Comparison of ENCODE assay signal across 1 cellular context in the genomic region with DNA sequence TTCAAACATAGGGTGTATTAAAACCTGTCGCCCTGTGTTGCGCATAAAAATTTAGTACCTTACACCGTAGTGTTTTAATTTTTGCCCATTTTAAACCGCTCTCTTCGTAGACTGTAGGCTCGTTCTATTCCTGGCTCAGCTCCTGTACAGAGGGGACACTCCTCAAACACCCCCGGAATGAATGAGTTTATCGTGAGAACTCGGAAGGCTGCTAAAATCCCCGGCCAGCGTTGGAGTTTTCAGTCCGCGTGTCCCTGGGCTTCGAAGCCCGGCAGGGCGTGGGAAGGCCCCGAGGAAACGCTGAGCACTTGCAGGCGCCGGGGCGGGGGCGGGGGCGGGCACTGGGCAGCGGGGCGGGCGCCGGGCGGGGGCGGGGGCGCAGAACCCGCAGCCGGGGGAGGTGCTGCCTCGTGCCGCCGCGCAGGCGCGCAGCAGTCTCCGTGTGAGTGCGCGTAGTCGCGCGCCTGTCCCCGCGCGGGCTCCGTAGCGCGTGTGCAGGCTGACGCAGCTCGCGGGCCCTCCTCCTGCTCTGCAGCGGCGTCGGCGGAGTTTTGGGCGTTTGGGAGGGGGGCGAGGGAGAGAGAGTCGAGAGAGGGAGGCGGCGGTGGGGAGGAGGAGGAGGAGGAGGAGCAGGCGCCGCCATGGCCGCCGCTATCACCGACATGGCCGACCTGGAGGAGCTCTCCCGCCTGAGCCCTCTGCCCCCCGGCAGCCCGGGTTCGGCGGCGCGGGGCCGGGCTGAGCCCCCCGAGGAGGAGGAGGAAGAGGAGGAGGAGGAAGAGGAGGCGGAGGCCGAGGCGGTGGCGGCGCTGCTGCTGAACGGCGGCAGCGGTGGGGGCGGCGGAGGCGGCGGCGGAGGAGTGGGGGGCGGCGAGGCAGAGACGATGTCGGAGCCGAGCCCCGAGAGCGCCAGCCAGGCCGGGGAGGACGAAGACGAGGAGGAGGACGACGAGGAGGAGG.
TF ChIP-seq lines count a peak whose summit lies in the region.

A gene with protein sequence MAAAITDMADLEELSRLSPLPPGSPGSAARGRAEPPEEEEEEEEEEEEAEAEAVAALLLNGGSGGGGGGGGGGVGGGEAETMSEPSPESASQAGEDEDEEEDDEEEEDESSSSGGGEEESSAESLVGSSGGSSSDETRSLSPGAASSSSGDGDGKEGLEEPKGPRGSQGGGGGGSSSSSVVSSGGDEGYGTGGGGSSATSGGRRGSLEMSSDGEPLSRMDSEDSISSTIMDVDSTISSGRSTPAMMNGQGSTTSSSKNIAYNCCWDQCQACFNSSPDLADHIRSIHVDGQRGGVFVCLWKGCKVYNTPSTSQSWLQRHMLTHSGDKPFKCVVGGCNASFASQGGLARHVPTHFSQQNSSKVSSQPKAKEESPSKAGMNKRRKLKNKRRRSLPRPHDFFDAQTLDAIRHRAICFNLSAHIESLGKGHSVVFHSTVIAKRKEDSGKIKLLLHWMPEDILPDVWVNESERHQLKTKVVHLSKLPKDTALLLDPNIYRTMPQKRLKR (plus strand): TSS at position 434 of the 960 bp plus-strand sequence. CDS start 208 bp downstream, at position 642.

TF ChIP-seq in HepG2, 621 proteins besides CTCF, POLR2A, EP300 and RAD21 (continued from another document and continues in another):
- TF ChIP-seq, protein P1, sequence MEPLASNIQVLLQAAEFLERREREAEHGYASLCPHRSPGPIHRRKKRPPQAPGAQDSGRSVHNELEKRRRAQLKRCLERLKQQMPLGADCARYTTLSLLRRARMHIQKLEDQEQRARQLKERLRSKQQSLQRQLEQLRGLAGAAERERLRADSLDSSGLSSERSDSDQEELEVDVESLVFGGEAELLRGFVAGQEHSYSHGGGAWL (CRISPR knock-in tag; IDR thresholded peaks at IDR 0.05): peak; percentile 76
- TF ChIP-seq ZFY (CRISPR knock-in tag; IDR thresholded peaks at IDR 0.05) (peak; percentile 79), ZFYVE20 (CRISPR knock-in tag; IDR thresholded peaks at IDR 0.05; ENCODE audit: borderline replicate concordance, low read depth) (peak; percentile 66; the same call in 1 of the 2 replicates), TOPORS (CRISPR knock-in tag; IDR thresholded peaks at IDR 0.05) (peak; percentile 87; the same call in 1 of the 2 replicates), IKZF1 (IDR thresholded peaks at IDR 0.05) (no peak), ASH2L (IDR thresholded peaks at IDR 0.05; ENCODE audit: insufficient read length, low read depth, low read length) (peak; percentile 47), NFRKB (IDR thresholded peaks at IDR 0.05) (no peak), REL (CRISPR knock-in tag; conservative IDR thresholded peaks at IDR 0.05) (no peak), TCF12 (IDR thresholded peaks at IDR 0.05) (no peak), TCF12 (CRISPR knock-in tag; IDR thresholded peaks at IDR 0.05) (0 out of 2 replicates have a peak, but pooled peaks have one; percentile 26), ZC3H13 (CRISPR knock-in tag; IDR thresholded peaks at IDR 0.05) (peak; percentile 29; the same call in 1 of the 2 replicates), KAT8 (CRISPR knock-in tag; IDR thresholded peaks at IDR 0.05) (peak; percentile 54; the same call in 1 of the 2 replicates), ZSCAN20 (CRISPR knock-in tag; IDR thresholded peaks at IDR 0.05; ENCODE audit: borderline replicate concordance) (peak; percentile 80; the same call in 1 of the 2 replicates), SIX4 (CRISPR knock-in tag; IDR thresholded peaks at IDR 0.05) (peak; percentile 60; the same call in 1 of the 2 replicates), ZNF782 (CRISPR knock-in tag; IDR thresholded peaks at IDR 0.05; ENCODE audit: borderline replicate concordance) (0 out of 2 replicates have a peak, but pooled peaks have one; percentile 22), CCAR2 (optimal IDR thresholded peaks at IDR 0.05; ENCODE audit: low read depth, low read length) (no peak), PLRG1 (conservative IDR thresholded peaks at IDR 0.05) (no peak), ATF7-NPFF (CRISPR knock-in tag; IDR thresholded peaks at IDR 0.05; ENCODE audit: low read depth) (peak; percentile 66; the same call in 1 of the 2 replicates), TBX2 (CRISPR knock-in tag; IDR thresholded peaks at IDR 0.05; ENCODE audit: borderline replicate concordance) (peak; percentile 31; the same call in 1 of the 2 replicates), PITX1 (CRISPR knock-in tag; IDR thresholded peaks at IDR 0.05) (0 out of 2 replicates have a peak, but pooled peaks have one; percentile 30), BCL6 (CRISPR knock-in tag; IDR thresholded peaks at IDR 0.05) (0 out of 2 replicates have a peak, but pooled peaks have one; percentile 16), ZNF263 (CRISPR knock-in tag; IDR thresholded peaks at IDR 0.05) (peak; percentile 95), MED1 (CRISPR knock-in tag; IDR thresholded peaks at IDR 0.05) (peak; percentile 52), NR2F1 (CRISPR knock-in tag; IDR thresholded peaks at IDR 0.05) (no peak), ZNF331 (CRISPR knock-in tag; IDR thresholded peaks at IDR 0.05) (peak; percentile 54; the same call in 1 of the 2 replicates), HIVEP1 (CRISPR knock-in tag; IDR thresholded peaks at IDR 0.05) (peak; percentile 48; the same call in 1 of the 2 replicates), ARNT (IDR thresholded peaks at IDR 0.05) (no peak), ZNF598 (CRISPR knock-in tag; IDR thresholded peaks at IDR 0.05; ENCODE audit: borderline replicate concordance) (no peak), ZNF350 (CRISPR knock-in tag; IDR thresholded peaks at IDR 0.05; ENCODE audit: borderline replicate concordance, low read depth) (peak; percentile 57; the same call in 1 of the 2 replicates), ZNF850 (CRISPR knock-in tag; conservative IDR thresholded peaks at IDR 0.05) (peak; percentile 91), ZBTB3 (CRISPR knock-in tag; IDR thresholded peaks at IDR 0.05; ENCODE audit: borderline replicate concordance, low read depth) (peak; percentile 50; the same call in 1 of the 2 replicates)
- TF ChIP-seq, protein P2, sequence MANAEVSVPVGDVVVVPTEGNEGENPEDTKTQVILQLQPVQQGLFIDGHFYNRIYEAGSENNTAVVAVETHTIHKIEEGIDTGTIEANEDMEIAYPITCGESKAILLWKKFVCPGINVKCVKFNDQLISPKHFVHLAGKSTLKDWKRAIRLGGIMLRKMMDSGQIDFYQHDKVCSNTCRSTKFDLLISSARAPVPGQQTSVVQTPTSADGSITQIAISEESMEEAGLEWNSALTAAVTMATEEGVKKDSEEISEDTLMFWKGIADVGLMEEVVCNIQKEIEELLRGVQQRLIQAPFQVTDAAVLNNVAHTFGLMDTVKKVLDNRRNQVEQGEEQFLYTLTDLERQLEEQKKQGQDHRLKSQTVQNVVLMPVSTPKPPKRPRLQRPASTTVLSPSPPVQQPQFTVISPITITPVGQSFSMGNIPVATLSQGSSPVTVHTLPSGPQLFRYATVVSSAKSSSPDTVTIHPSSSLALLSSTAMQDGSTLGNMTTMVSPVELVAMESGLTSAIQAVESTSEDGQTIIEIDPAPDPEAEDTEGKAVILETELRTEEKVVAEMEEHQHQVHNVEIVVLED (CRISPR knock-in tag; IDR thresholded peaks at IDR 0.05; ENCODE audit: borderline replicate concordance): peak; percentile 69; the same call in 1 of the 2 replicates
- TF ChIP-seq, protein P3, sequence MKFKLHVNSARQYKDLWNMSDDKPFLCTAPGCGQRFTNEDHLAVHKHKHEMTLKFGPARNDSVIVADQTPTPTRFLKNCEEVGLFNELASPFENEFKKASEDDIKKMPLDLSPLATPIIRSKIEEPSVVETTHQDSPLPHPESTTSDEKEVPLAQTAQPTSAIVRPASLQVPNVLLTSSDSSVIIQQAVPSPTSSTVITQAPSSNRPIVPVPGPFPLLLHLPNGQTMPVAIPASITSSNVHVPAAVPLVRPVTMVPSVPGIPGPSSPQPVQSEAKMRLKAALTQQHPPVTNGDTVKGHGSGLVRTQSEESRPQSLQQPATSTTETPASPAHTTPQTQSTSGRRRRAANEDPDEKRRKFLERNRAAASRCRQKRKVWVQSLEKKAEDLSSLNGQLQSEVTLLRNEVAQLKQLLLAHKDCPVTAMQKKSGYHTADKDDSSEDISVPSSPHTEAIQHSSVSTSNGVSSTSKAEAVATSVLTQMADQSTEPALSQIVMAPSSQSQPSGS (CRISPR knock-in tag; IDR thresholded peaks at IDR 0.05): peak; percentile 78; the same call in 1 of the 2 replicates
- TF ChIP-seq, protein P4, sequence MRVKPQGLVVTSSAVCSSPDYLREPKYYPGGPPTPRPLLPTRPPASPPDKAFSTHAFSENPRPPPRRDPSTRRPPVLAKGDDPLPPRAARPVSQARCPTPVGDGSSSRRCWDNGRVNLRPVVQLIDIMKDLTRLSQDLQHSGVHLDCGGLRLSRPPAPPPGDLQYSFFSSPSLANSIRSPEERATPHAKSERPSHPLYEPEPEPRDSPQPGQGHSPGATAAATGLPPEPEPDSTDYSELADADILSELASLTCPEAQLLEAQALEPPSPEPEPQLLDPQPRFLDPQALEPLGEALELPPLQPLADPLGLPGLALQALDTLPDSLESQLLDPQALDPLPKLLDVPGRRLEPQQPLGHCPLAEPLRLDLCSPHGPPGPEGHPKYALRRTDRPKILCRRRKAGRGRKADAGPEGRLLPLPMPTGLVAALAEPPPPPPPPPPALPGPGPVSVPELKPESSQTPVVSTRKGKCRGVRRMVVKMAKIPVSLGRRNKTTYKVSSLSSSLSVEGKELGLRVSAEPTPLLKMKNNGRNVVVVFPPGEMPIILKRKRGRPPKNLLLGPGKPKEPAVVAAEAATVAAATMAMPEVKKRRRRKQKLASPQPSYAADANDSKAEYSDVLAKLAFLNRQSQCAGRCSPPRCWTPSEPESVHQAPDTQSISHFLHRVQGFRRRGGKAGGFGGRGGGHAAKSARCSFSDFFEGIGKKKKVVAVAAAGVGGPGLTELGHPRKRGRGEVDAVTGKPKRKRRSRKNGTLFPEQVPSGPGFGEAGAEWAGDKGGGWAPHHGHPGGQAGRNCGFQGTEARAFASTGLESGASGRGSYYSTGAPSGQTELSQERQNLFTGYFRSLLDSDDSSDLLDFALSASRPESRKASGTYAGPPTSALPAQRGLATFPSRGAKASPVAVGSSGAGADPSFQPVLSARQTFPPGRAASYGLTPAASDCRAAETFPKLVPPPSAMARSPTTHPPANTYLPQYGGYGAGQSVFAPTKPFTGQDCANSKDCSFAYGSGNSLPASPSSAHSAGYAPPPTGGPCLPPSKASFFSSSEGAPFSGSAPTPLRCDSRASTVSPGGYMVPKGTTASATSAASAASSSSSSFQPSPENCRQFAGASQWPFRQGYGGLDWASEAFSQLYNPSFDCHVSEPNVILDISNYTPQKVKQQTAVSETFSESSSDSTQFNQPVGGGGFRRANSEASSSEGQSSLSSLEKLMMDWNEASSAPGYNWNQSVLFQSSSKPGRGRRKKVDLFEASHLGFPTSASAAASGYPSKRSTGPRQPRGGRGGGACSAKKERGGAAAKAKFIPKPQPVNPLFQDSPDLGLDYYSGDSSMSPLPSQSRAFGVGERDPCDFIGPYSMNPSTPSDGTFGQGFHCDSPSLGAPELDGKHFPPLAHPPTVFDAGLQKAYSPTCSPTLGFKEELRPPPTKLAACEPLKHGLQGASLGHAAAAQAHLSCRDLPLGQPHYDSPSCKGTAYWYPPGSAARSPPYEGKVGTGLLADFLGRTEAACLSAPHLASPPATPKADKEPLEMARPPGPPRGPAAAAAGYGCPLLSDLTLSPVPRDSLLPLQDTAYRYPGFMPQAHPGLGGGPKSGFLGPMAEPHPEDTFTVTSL (CRISPR knock-in tag; IDR thresholded peaks at IDR 0.05; ENCODE audit: borderline replicate concordance): peak; percentile 13; the same call in 1 of the 2 replicates
- TF ChIP-seq, protein P5, sequence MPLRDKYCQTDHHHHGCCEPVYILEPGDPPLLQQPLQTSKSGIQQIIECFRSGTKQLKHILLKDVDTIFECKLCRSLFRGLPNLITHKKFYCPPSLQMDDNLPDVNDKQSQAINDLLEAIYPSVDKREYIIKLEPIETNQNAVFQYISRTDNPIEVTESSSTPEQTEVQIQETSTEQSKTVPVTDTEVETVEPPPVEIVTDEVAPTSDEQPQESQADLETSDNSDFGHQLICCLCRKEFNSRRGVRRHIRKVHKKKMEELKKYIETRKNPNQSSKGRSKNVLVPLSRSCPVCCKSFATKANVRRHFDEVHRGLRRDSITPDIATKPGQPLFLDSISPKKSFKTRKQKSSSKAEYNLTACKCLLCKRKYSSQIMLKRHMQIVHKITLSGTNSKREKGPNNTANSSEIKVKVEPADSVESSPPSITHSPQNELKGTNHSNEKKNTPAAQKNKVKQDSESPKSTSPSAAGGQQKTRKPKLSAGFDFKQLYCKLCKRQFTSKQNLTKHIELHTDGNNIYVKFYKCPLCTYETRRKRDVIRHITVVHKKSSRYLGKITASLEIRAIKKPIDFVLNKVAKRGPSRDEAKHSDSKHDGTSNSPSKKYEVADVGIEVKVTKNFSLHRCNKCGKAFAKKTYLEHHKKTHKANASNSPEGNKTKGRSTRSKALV (CRISPR knock-in tag; IDR thresholded peaks at IDR 0.05): 0 out of 2 replicates have a peak, but pooled peaks have one; percentile 42
- TF ChIP-seq, protein P6, sequence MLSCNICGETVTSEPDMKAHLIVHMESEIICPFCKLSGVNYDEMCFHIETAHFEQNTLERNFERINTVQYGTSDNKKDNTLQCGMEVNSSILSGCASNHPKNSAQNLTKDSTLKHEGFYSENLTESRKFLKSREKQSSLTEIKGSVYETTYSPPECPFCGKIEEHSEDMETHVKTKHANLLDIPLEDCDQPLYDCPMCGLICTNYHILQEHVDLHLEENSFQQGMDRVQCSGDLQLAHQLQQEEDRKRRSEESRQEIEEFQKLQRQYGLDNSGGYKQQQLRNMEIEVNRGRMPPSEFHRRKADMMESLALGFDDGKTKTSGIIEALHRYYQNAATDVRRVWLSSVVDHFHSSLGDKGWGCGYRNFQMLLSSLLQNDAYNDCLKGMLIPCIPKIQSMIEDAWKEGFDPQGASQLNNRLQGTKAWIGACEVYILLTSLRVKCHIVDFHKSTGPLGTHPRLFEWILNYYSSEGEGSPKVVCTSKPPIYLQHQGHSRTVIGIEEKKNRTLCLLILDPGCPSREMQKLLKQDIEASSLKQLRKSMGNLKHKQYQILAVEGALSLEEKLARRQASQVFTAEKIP (CRISPR knock-in tag; IDR thresholded peaks at IDR 0.05; ENCODE audit: borderline replicate concordance): no peak
- TF ChIP-seq, protein P7, sequence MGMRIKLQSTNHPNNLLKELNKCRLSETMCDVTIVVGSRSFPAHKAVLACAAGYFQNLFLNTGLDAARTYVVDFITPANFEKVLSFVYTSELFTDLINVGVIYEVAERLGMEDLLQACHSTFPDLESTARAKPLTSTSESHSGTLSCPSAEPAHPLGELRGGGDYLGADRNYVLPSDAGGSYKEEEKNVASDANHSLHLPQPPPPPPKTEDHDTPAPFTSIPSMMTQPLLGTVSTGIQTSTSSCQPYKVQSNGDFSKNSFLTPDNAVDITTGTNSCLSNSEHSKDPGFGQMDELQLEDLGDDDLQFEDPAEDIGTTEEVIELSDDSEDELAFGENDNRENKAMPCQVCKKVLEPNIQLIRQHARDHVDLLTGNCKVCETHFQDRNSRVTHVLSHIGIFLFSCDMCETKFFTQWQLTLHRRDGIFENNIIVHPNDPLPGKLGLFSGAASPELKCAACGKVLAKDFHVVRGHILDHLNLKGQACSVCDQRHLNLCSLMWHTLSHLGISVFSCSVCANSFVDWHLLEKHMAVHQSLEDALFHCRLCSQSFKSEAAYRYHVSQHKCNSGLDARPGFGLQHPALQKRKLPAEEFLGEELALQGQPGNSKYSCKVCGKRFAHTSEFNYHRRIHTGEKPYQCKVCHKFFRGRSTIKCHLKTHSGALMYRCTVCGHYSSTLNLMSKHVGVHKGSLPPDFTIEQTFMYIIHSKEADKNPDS (CRISPR knock-in tag; IDR thresholded peaks at IDR 0.05): peak; percentile 22; the same call in 1 of the 2 replicates
- TF ChIP-seq, protein P8, sequence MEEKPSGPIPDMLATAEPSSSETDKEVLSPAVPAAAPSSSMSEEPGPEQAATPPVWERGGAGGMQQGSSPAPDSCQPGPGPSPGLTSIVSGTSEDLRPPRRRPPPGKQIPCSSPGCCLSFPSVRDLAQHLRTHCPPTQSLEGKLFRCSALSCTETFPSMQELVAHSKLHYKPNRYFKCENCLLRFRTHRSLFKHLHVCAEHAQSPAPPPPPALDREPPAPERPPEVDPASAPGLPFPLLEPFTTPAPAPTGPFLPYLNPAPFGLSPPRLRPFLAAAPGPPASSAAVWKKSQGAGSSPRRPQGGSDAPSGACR (CRISPR knock-in tag; IDR thresholded peaks at IDR 0.05): peak; percentile 52; the same call in 1 of the 2 replicates
